ENCODE assay signal across 8 cellular contexts in the genomic region with DNA sequence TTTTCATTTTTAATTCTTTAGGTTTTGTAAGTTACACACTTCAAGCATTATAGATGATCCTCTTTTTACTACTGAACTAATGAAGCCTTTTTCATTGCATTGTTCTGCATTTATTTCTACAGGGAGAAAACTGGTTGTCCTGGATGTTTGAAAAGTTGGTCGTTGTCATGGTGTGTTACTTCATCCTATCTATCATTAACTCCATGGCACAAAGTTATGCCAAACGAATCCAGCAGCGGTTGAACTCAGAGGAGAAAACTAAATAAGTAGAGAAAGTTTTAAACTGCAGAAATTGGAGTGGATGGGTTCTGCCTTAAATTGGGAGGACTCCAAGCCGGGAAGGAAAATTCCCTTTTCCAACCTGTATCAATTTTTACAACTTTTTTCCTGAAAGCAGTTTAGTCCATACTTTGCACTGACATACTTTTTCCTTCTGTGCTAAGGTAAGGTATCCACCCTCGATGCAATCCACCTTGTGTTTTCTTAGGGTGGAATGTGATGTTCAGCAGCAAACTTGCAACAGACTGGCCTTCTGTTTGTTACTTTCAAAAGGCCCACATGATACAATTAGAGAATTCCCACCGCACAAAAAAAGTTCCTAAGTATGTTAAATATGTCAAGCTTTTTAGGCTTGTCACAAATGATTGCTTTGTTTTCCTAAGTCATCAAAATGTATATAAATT. TPM values are rescaled to one million over a fixed set of nuclear protein-coding genes. Genes with fewer than 3 reads are reported as not detected.
A peak's percentile ranks its signal among the peaks of the same experiment; 100 is the strongest.
DNase-seq lines count a peak whose midpoint lies in the region; ATAC-seq and TF ChIP-seq lines count a peak whose summit lies in the region.

No MANE protein-coding gene starts in this region.

- H3K9me3 Mint-ChIP-seq in endodermal cell: no peaks in the 10 kb centered on the region

- H3F3A ChIP-seq in PC-3 (ENCODE audit: low read length, unreplicated experiment): peaks cover 50% of the 10 kb centered on the region
- H3F3A ChIP-seq in MM.1S (ENCODE audit: insufficient read depth, low read length): peaks cover 4% of the 10 kb centered on the region

- peak overlapping the region; percentile 83 for H3K9ac ChIP-seq in ES-I3 (ENCODE audit: low read depth, low read length)
- H3K9ac ChIP-seq in PC-3 (ENCODE audit: low read length): peak overlapping the region; percentile 98
- H3K9ac ChIP-seq in endodermal cell (ENCODE audit: extremely low read depth, low read length, poor library complexity, severe bottlenecking): peak overlapping the region; percentile 98
- no peak overlapping the region for H3K9ac ChIP-seq in MM.1S (ENCODE audit: low read length)

- H3K4me3 ChIP-seq in PC-3 (ENCODE audit: low read length): peak overlapping the region; percentile 88
- peak overlapping the region; percentile 98 for H3K4me3 ChIP-seq in endodermal cell (ENCODE audit: low read length)
- peak overlapping the region; percentile 85 for H3K4me3 ChIP-seq in osteoblast (ENCODE audit: insufficient read depth, low read length)
- H3K4me3 ChIP-seq in MM.1S (ENCODE audit: low read length): no peak overlapping the region

- H2AFZ ChIP-seq in PC-3 (ENCODE audit: low read length) (no peak overlapping the region), osteoblast (ENCODE audit: low read length) (no peak overlapping the region), MM.1S (ENCODE audit: low read length) (no peak overlapping the region)

- H3K9me2 ChIP-seq in PC-3 (replicated peaks; ENCODE audit: low read length) (no peaks in the 10 kb centered on the region), MM.1S (replicated peaks; ENCODE audit: insufficient read depth, low read length) (no peaks in the 10 kb centered on the region)

- no peak for TF ChIP-seq CTCF in PC-3 (conservative IDR thresholded peaks at IDR 0.05; ENCODE audit: low read depth, low read length)
- TF ChIP-seq CTCF in endodermal cell (conservative IDR thresholded peaks at IDR 0.05): no peak
- no peak for TF ChIP-seq CTCF in osteoblast (IDR thresholded peaks at IDR 0.05; ENCODE audit: extremely low read depth, low read depth, low read length)
- TF ChIP-seq CTCF in GM10266 (IDR thresholded peaks at IDR 0.05; ENCODE audit: control insufficient read depth, insufficient read depth, low read depth, missing control alignments): no peak
- TF ChIP-seq CTCF in MM.1S (IDR thresholded peaks at IDR 0.05; ENCODE audit: low read length): no peak

- H3K79me2 ChIP-seq in PC-3 (ENCODE audit: low read length): peaks cover 45% of the 10 kb centered on the region
- peaks cover 46% of the 10 kb centered on the region for H3K79me2 ChIP-seq in osteoblast (ENCODE audit: insufficient read depth, low read length)
- H3K79me2 ChIP-seq in MM.1S (ENCODE audit: low read length): no peaks in the 10 kb centered on the region

- H3K27me3 ChIP-seq in PC-3 (ENCODE audit: low read length) (no peaks in the 10 kb centered on the region), endodermal cell (ENCODE audit: control insufficient read depth, insufficient read depth, low read length, poor library complexity, severe bottlenecking) (no peaks in the 10 kb centered on the region), osteoblast (ENCODE audit: insufficient read depth, low read length) (no peaks in the 10 kb centered on the region), MM.1S (replicated peaks; ENCODE audit: insufficient read depth, low read length) (no peaks in the 10 kb centered on the region)

- peaks cover 32% of the 10 kb centered on the region for H3K4me1 Mint-ChIP-seq in endodermal cell

- POLR2A ChIA-PET in PC-3 (lab: Charles Lee; ENCODE audit: unreplicated experiment): interaction anchor here (0.9 to 2.0 kb wide), 4 partner anchors 53 to 86 kb away, joined by 4 to 12 read pairs (median 7); no protein-coding TSS in a partner anchor

- H3K36me3 ChIP-seq in ES-I3 (ENCODE audit: insufficient read depth, low read length) (peaks cover 18% of the 10 kb centered on the region), PC-3 (ENCODE audit: low read depth, low read length) (peaks cover 34% of the 10 kb centered on the region), endodermal cell (ENCODE audit: control insufficient read depth, insufficient read depth, low read length) (peaks cover 25% of the 10 kb centered on the region), osteoblast (ENCODE audit: insufficient read depth, low read length) (peaks cover 34% of the 10 kb centered on the region), MM.1S (replicated peaks; ENCODE audit: insufficient read depth, low read length) (no peaks in the 10 kb centered on the region)

- intact Hi-C loops in PC-3 (cut with micrococcal nuclease): no loop called here

- 0 to 22% methylated on average over 1 to 5 of the region's 6 CpGs for WGBS in endodermal cell (ENCODE audit: insufficient coverage in 1 of 2, insufficient read length in 1 of 2), 2 experiments

- CTCF ChIA-PET in PC-3 (lab: Charles Lee): no interaction called here

- H3K9me3 ChIP-seq in ES-I3 (ENCODE audit: control insufficient read depth, insufficient read depth, low read length): no peaks in the 10 kb centered on the region
- no peaks in the 10 kb centered on the region for H3K9me3 ChIP-seq in PC-3 (ENCODE audit: low read length)
- H3K9me3 ChIP-seq in endodermal cell (ENCODE audit: control insufficient read depth, low read length): no peaks in the 10 kb centered on the region
- no peaks in the 10 kb centered on the region for H3K9me3 ChIP-seq in osteoblast (ENCODE audit: low read depth, low read length)
- no peaks in the 10 kb centered on the region for H3K9me3 ChIP-seq in MM.1S (replicated peaks; ENCODE audit: insufficient read depth, low read length)

- no TSS peak for BruUV-seq in PC-3 (replicated peaks; lab: Mats Ljungman, UMichigan)

- peak overlapping the region; percentile 95 for H3K27ac ChIP-seq in PC-3 (ENCODE audit: low read length)
- peak overlapping the region; percentile 15 for H3K27ac ChIP-seq in endodermal cell (ENCODE audit: low read depth, low read length)
- H3K27ac ChIP-seq in osteoblast (ENCODE audit: low read depth, low read length): peak overlapping the region; percentile 99
- H3K27ac ChIP-seq in MM.1S (ENCODE audit: low read length): no peak overlapping the region

- no peaks in the 10 kb centered on the region for H3K27me3 Mint-ChIP-seq in endodermal cell (ENCODE audit: insufficient read depth)

- peak overlapping the region; percentile 98 for H3K27ac Mint-ChIP-seq in endodermal cell

- H3K4me3 Mint-ChIP-seq in endodermal cell: peak overlapping the region; percentile 75

- H3K4me2 ChIP-seq in PC-3 (ENCODE audit: low read length) (peak overlapping the region; percentile 94), osteoblast (ENCODE audit: insufficient read depth, low read length) (peak overlapping the region; percentile 72), MM.1S (ENCODE audit: low read depth, low read length) (no peak overlapping the region)

- H4K20me1 ChIP-seq in PC-3 (ENCODE audit: low read length): peaks cover 34% of the 10 kb centered on the region
- peaks cover 3% of the 10 kb centered on the region for H4K20me1 ChIP-seq in osteoblast (ENCODE audit: insufficient read depth, low read length)
- no peaks in the 10 kb centered on the region for H4K20me1 ChIP-seq in MM.1S (ENCODE audit: insufficient read depth, low read length)

- DNase-seq in PC-3 (peak; percentile 42), endodermal cell (peak; percentile 44), osteoblast (ENCODE audit: insufficient read length, low spot score, missing footprints) (no peak), GM10266 (ENCODE audit: extremely low spot score) (no peak), MM.1S (no peak), iPS-NIHi11 (ENCODE audit: low spot score) (no peak)
- no peak for DNase-seq in stimulated activated CD4-positive, alpha-beta T cell treated with anti-CD3 and anti-CD28 coated beads, Interleukin-2, amount 100 ng/mL, for 48 hours

- H3K4me1 ChIP-seq in ES-I3 (ENCODE audit: insufficient read depth, low read length): 0 out of 2 replicates have a peak, but pooled peaks cover 6% of the 10 kb centered on the region
- H3K4me1 ChIP-seq in PC-3 (ENCODE audit: insufficient read depth, low read length): peaks cover 42% of the 10 kb centered on the region
- H3K4me1 ChIP-seq in endodermal cell (ENCODE audit: control insufficient read depth, insufficient read depth, low read length): peaks cover 3% of the 10 kb centered on the region
- H3K4me1 ChIP-seq in osteoblast (ENCODE audit: insufficient read depth, low read length): peaks cover 14% of the 10 kb centered on the region
- H3K4me1 ChIP-seq in MM.1S (ENCODE audit: low read length): peaks cover 17% of the 10 kb centered on the region

- peaks cover 29% of the 10 kb centered on the region for H3K36me3 Mint-ChIP-seq in endodermal cell (ENCODE audit: low read depth)

- ATAC-seq in PC-3: no peak

RNA-seq across cellular contexts. Expression of a gene that starts 53.0 kb away (rescaled TPM):
- total RNA-seq in PC-3 (2014; rRNA removed) (8.2 and 11.0 TPM in 2 replicates), endodermal cell (10 to 100 TPM; 17.5 to 24.1 TPM), osteoblast (4.0 and 4.4 TPM in 2 replicates)
- polyA plus RNA-seq in endodermal cell (2013, experiment 1 of 2): 20.2 TPM
- 17.1 TPM for polyA plus RNA-seq in endodermal cell (2013, experiment 2 of 2)

RNA-seq across cellular contexts. Expression of a gene that starts 53.1 kb away (rescaled TPM):
- total RNA-seq in PC-3 (2014; rRNA removed) (43.4 and 51.5 TPM in 2 replicates), endodermal cell (10 to 100 TPM; 22.3 to 31.5 TPM), osteoblast (29.0 and 30.4 TPM in 2 replicates)
- polyA plus RNA-seq in endodermal cell (2013, experiment 1 of 2): 22.9 TPM
- 21.7 TPM for polyA plus RNA-seq in endodermal cell (2013, experiment 2 of 2)

Comparison
In these comparisons a context has a peak if more than half of its experiments do, and no peak if none do; other contexts are left out.
1. DNase-seq: peak in PC-3 (single experiment) and endodermal cell (single experiment); none in osteoblast (single experiment), stimulated activated CD4-positive, alpha-beta T cell treated with anti-CD3 and anti-CD28 coated beads, Interleukin-2, amount 100 ng/mL, for 48 hours (0 of 2), GM10266 (single experiment), MM.1S (single experiment) and iPS-NIHi11 (single experiment).